In genomic region chr3:16301490-16301889, GRCh38 we compare ENCODE assay signal across 12 cellular contexts. TPM values are rescaled to one million over a fixed set of nuclear protein-coding genes. Genes with fewer than 3 reads are reported as not detected.
A peak's percentile ranks its signal among the peaks of the same experiment; 100 is the strongest.
DNase-seq lines count a peak whose midpoint lies in the region; ATAC-seq and TF ChIP-seq lines count a peak whose summit lies in the region.
"Had no signal": no experiment of that assay in that cellular context is flagged by ENCODE, and none has a peak within 500 bp of the region (broad histone marks: within the 10 kb centered on the region; RNA-seq: fewer than 3 reads in every experiment).

No MANE protein-coding gene starts in this region.

- peak overlapping the region; percentile 94 for H3K27ac Mint-ChIP-seq in activated T-cell treated with anti-CD3 and anti-CD28 coated beads, Interleukin-2, amount 50 U/mL, for 24 hours
- H3K27ac Mint-ChIP-seq in activated CD4-positive, alpha-beta memory T cell treated with anti-CD3 and anti-CD28 coated beads, Interleukin-2, amount 10 ng/mL, durations not matched to agents 7 days and 5 days = peak overlapping the region; percentile 94

- H3K27me3 Mint-ChIP-seq in activated T-cell treated with anti-CD3 and anti-CD28 coated beads, Interleukin-2, amount 50 U/mL, for 24 hours = no peaks in the 10 kb centered on the region
- H3K27me3 Mint-ChIP-seq in activated CD4-positive, alpha-beta memory T cell treated with anti-CD3 and anti-CD28 coated beads, Interleukin-2, amount 10 ng/mL, durations not matched to agents 7 days and 5 days = no peaks in the 10 kb centered on the region

- peak overlapping the region; percentile 5 to 72 for H3K27ac ChIP-seq in left lung

- peaks cover 0 to 7% of the 10 kb centered on the region in 2 donors for H3K4me1 ChIP-seq in left lung

- CTCF ChIA-PET in activated CD4-positive, alpha-beta memory T cell treated with anti-CD3 and anti-CD28 coated beads, Interleukin-2, amount 10 ng/mL, durations not matched to agents 7 days and 5 days (lab: Charles Lee) = interaction anchor here (0.6 to 3.1 kb wide), 7 partner anchors 10 to 249 kb away, joined by 3 to 51 read pairs (median 5); no protein-coding TSS in a partner anchor

- no peaks in the 10 kb centered on the region for H3K27me3 ChIP-seq in left lung

- peak overlapping the region; percentile 62 for H3K4me3 Mint-ChIP-seq in activated T-cell treated with anti-CD3 and anti-CD28 coated beads, Interleukin-2, amount 50 U/mL, for 24 hours
- peak overlapping the region; percentile 74 for H3K4me3 Mint-ChIP-seq in activated CD4-positive, alpha-beta memory T cell treated with anti-CD3 and anti-CD28 coated beads, Interleukin-2, amount 10 ng/mL, durations not matched to agents 7 days and 5 days

- intact Hi-C loops in left lung (cut with DNase I) = no loop called here

- DNase-seq in activated T-cell treated with anti-CD3 and anti-CD28 coated beads, Interleukin-2, amount 50 U/mL, for 24 hours = no peak
- DNase-seq in activated T-cell treated with anti-CD3 and anti-CD28 coated beads, Interleukin-2, amount 50 U/mL, for 1 hour = no peak
- peak; percentile 51 for DNase-seq in activated CD4-positive, alpha-beta memory T cell treated with anti-CD3 and anti-CD28 coated beads, Interleukin-2, amount 10 ng/mL, durations not matched to agents 7 days and 5 days
- DNase-seq in left lung = peak in 1 of 2 donors; percentile 67
- DNase-seq in superior temporal gyrus (ENCODE audit: extremely low spot score) = peak; percentile 9
- DNase-seq in NCI-H1105 treated with DMSO at 0.1 percent for 48 hours (lab: John Stamatoyannopoulos, UW) = no peak
- no peak for DNase-seq in NCI-H187 treated with DMSO at 0.1 percent for 48 hours (lab: John Stamatoyannopoulos, UW)
- DNase-seq: aorta, head of caudate nucleus, mammary epithelial cell, NCI-H82 had no signal

- ATAC-seq in left lung (peak; percentile 90), HG03469 (IDR thresholded peaks at IDR 0.05; ENCODE audit: unreplicated experiment) (no peak)

- H3K4me3 ChIP-seq in left lung = no peak overlapping the region

- H3K9me3 ChIP-seq in left lung = no peaks in the 10 kb centered on the region

- H3K36me3 Mint-ChIP-seq in activated T-cell treated with anti-CD3 and anti-CD28 coated beads, Interleukin-2, amount 50 U/mL, for 24 hours (ENCODE audit: low read depth) = peaks cover 89% of the 10 kb centered on the region
- peaks cover 86% of the 10 kb centered on the region for H3K36me3 Mint-ChIP-seq in activated CD4-positive, alpha-beta memory T cell treated with anti-CD3 and anti-CD28 coated beads, Interleukin-2, amount 10 ng/mL, durations not matched to agents 7 days and 5 days (ENCODE audit: low read depth)

- peaks cover 96% of the 10 kb centered on the region for H3K4me1 Mint-ChIP-seq in activated T-cell treated with anti-CD3 and anti-CD28 coated beads, Interleukin-2, amount 50 U/mL, for 24 hours (ENCODE audit: low read depth)
- peaks cover 90% of the 10 kb centered on the region for H3K4me1 Mint-ChIP-seq in activated CD4-positive, alpha-beta memory T cell treated with anti-CD3 and anti-CD28 coated beads, Interleukin-2, amount 10 ng/mL, durations not matched to agents 7 days and 5 days

- no peak for TF ChIP-seq CTCF in left lung (IDR thresholded peaks at IDR 0.05)

- H3K9me3 Mint-ChIP-seq in activated T-cell treated with anti-CD3 and anti-CD28 coated beads, Interleukin-2, amount 50 U/mL, for 24 hours = no peaks in the 10 kb centered on the region
- peaks cover 6% of the 10 kb centered on the region for H3K9me3 Mint-ChIP-seq in activated CD4-positive, alpha-beta memory T cell treated with anti-CD3 and anti-CD28 coated beads, Interleukin-2, amount 10 ng/mL, durations not matched to agents 7 days and 5 days

- H3K36me3 ChIP-seq in left lung = peaks cover 0 to 31% of the 10 kb centered on the region in 2 donors

- POLR2A ChIA-PET in activated CD4-positive, alpha-beta memory T cell treated with anti-CD3 and anti-CD28 coated beads, Interleukin-2, amount 10 ng/mL, durations not matched to agents 7 days and 5 days (lab: Charles Lee) = interaction anchor here (0.6 to 3.0 kb wide), 10 partner anchors 8 to 541 kb away, joined by 3 to 36 read pairs (median 10); partner anchors contain the start of genes DPH3 and OXNAD1

RNA-seq across cellular contexts. Expression of gene OXNAD1, which starts 36.5 kb away (rescaled TPM):
- 10 to 100 TPM; 26.9 to 27.1 TPM for total RNA-seq in activated CD4-positive, alpha-beta memory T cell treated with anti-CD3 and anti-CD28 coated beads, Interleukin-2, amount 10 ng/mL, durations not matched to agents 7 days and 5 days
- total RNA-seq in left lung = 10 to 100 TPM in 1 of 2 donors, 1 to 10 TPM in 1; 8.4 to 14.3 TPM

RNA-seq across cellular contexts. Expression of gene DPH3, which starts 36.7 kb away (rescaled TPM):
- 10 to 100 TPM; 16.7 to 19.8 TPM for total RNA-seq in activated CD4-positive, alpha-beta memory T cell treated with anti-CD3 and anti-CD28 coated beads, Interleukin-2, amount 10 ng/mL, durations not matched to agents 7 days and 5 days
- total RNA-seq in left lung = 10 to 100 TPM; 21.9 to 30.4 TPM

Comparison
In these comparisons a context has a peak if more than half of its experiments do, and no peak if none do; other contexts are left out.
1. DNase-seq: peak in activated CD4-positive, alpha-beta memory T cell treated with anti-CD3 and anti-CD28 coated beads, Interleukin-2, amount 10 ng/mL, durations not matched to agents 7 days and 5 days (single experiment) and superior temporal gyrus (single experiment); none in activated T-cell treated with anti-CD3 and anti-CD28 coated beads, Interleukin-2, amount 50 U/mL, for 24 hours (single experiment), activated T-cell treated with anti-CD3 and anti-CD28 coated beads, Interleukin-2, amount 50 U/mL, for 1 hour (single experiment), NCI-H1105 treated with DMSO at 0.1 percent for 48 hours (single experiment) and NCI-H187 treated with DMSO at 0.1 percent for 48 hours (single experiment).